Comparison of ENCODE assay signal across 9 cellular contexts in the genomic region with DNA sequence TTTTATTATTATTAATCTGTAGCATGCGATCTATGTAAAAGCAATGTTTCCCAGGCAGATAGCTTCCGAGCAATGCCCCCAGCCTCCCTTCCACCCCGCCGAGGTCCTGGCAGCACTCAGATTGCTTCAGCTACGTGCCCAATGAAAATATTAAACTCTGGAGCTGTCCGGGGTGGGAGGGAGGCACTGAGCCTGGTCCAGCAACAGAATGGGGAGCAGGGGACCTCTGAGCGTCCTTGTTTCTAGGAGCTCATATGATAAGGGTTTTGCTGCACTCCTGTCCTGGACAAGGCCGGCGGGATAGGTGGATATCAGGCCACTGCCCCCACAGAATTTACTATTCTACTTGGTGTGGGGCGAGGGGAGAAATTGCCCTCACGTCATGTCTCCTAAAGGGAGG. TPM values are rescaled to one million over a fixed set of nuclear protein-coding genes. Genes with fewer than 3 reads are reported as not detected.
A peak's percentile ranks its signal among the peaks of the same experiment; 100 is the strongest.
DNase-seq lines count a peak whose midpoint lies in the region; TF ChIP-seq lines count a peak whose summit lies in the region.
"Had no signal": no experiment of that assay in that cellular context is flagged by ENCODE, and none has a peak within 500 bp of the region (broad histone marks: within the 10 kb centered on the region; RNA-seq: fewer than 3 reads in every experiment).

No MANE protein-coding gene starts in this region.

- no peak overlapping the region for H3K27ac Mint-ChIP-seq in activated naive CD4-positive, alpha-beta T cell treated with anti-CD3 and anti-CD28 coated beads, Interleukin-2, amount 50 U/mL, for 24 hours
- no peak overlapping the region for H3K27ac Mint-ChIP-seq in type B pancreatic cell

- peak overlapping the region; percentile 90 to 92 for H3K27ac ChIP-seq in breast epithelium
- H3K27ac ChIP-seq in mesendoderm (ENCODE audit: low read depth, low read length): no peak overlapping the region

- no CpG with 5 or more reads among the region's 11 CpGs for WGBS in mesendoderm (ENCODE audit: extremely low coverage, insufficient coverage, low lambda C conversion rate)

- no peak overlapping the region for H2BK120ac ChIP-seq in mesendoderm (ENCODE audit: low read depth, low read length)

- H3K27me3 ChIP-seq in breast epithelium: no peaks in the 10 kb centered on the region
- H3K27me3 ChIP-seq in mesendoderm (ENCODE audit: insufficient read depth, low read length, poor library complexity): no peaks in the 10 kb centered on the region
- H3K27me3 ChIP-seq in MG63: peaks cover 64% of the 10 kb centered on the region

- H4K8ac ChIP-seq in mesendoderm (ENCODE audit: low read depth, low read length): no peak overlapping the region

- peak overlapping the region in 2 of 3 donors; percentile 61 to 80 for H3K4me3 ChIP-seq in breast epithelium
- no peak overlapping the region for H3K4me3 ChIP-seq in mesendoderm (ENCODE audit: low read length)
- no peak overlapping the region for H3K4me3 ChIP-seq in MG63

- H3K9ac ChIP-seq in mesendoderm (ENCODE audit: low read length): no peak overlapping the region

- TF ChIP-seq POLR2A in breast epithelium (IDR thresholded peaks at IDR 0.05): no peak

- H2BK5ac ChIP-seq in mesendoderm (ENCODE audit: low read length): no peak overlapping the region

- H3K4me2 ChIP-seq in mesendoderm (ENCODE audit: low read length): no peak overlapping the region

- H3K56ac ChIP-seq in mesendoderm (ENCODE audit: low read length): peak overlapping the region; percentile 31

- no peak overlapping the region for H2AK5ac ChIP-seq in mesendoderm (ENCODE audit: low read length)

- H3K4ac ChIP-seq in mesendoderm (ENCODE audit: low read depth, low read length): no peak overlapping the region

- TF ChIP-seq CTCF in breast epithelium (IDR thresholded peaks at IDR 0.05): no peak
- TF ChIP-seq CTCF in type B pancreatic cell (conservative IDR thresholded peaks at IDR 0.05): no peak

- H3K27me3 Mint-ChIP-seq in activated naive CD4-positive, alpha-beta T cell treated with anti-CD3 and anti-CD28 coated beads, Interleukin-2, amount 50 U/mL, for 24 hours: no peaks in the 10 kb centered on the region
- H3K27me3 Mint-ChIP-seq in type B pancreatic cell: peaks cover 12% of the 10 kb centered on the region

- H4K5ac ChIP-seq in mesendoderm (ENCODE audit: low read length): no peak overlapping the region

- peaks cover 39% of the 10 kb centered on the region for H3K4me1 Mint-ChIP-seq in activated naive CD4-positive, alpha-beta T cell treated with anti-CD3 and anti-CD28 coated beads, Interleukin-2, amount 50 U/mL, for 24 hours
- H3K4me1 Mint-ChIP-seq in type B pancreatic cell (ENCODE audit: unreplicated experiment): peaks cover 21% of the 10 kb centered on the region

- no peaks in the 10 kb centered on the region for H3K79me2 ChIP-seq in mesendoderm (ENCODE audit: control insufficient read depth, insufficient read depth, low read length)

- no peaks in the 10 kb centered on the region for H3K36me3 ChIP-seq in breast epithelium
- no peaks in the 10 kb centered on the region for H3K36me3 ChIP-seq in mesendoderm (ENCODE audit: control insufficient read depth, insufficient read depth, low read length)
- H3K36me3 ChIP-seq in MG63: no peaks in the 10 kb centered on the region

- no peaks in the 10 kb centered on the region for H3K9me3 Mint-ChIP-seq in activated naive CD4-positive, alpha-beta T cell treated with anti-CD3 and anti-CD28 coated beads, Interleukin-2, amount 50 U/mL, for 24 hours
- no peaks in the 10 kb centered on the region for H3K9me3 Mint-ChIP-seq in type B pancreatic cell

- H3K4me3 Mint-ChIP-seq in activated naive CD4-positive, alpha-beta T cell treated with anti-CD3 and anti-CD28 coated beads, Interleukin-2, amount 50 U/mL, for 24 hours: peak overlapping the region; percentile 31
- peak overlapping the region; percentile 80 for H3K4me3 Mint-ChIP-seq in type B pancreatic cell

- DNase-seq in activated naive CD4-positive, alpha-beta T cell treated with Interleukin-2 at 50 U/mL for 16 hours: no peak
- no peak for DNase-seq in breast epithelium (ENCODE audit: low spot score in 2 of 2)
- DNase-seq in mesendoderm: no peak
- DNase-seq in type B pancreatic cell (ENCODE audit: extremely low spot score, unreplicated experiment): no peak
- no peak for DNase-seq in NCI-H446 treated with DMSO at 0.1 percent for 48 hours (lab: John Stamatoyannopoulos, UW)
- no peak for DNase-seq in NOMO-1 (lab: John Stamatoyannopoulos, UW; ENCODE audit: unreplicated experiment in 2 of 2)
- DNase-seq in MG63: no peak
- DNase-seq: AML-193 had no signal

- H2BK15ac ChIP-seq in mesendoderm (replicated peaks; ENCODE audit: low read depth): no peak overlapping the region

- H3K18ac ChIP-seq in mesendoderm (ENCODE audit: low read length): no peak overlapping the region

- no peaks in the 10 kb centered on the region for H3K36me3 Mint-ChIP-seq in activated naive CD4-positive, alpha-beta T cell treated with anti-CD3 and anti-CD28 coated beads, Interleukin-2, amount 50 U/mL, for 24 hours
- H3K36me3 Mint-ChIP-seq in type B pancreatic cell: no peaks in the 10 kb centered on the region

- no peaks in the 10 kb centered on the region for H3K79me1 ChIP-seq in mesendoderm (ENCODE audit: low read length)

- no peaks in the 10 kb centered on the region for H3K9me3 ChIP-seq in breast epithelium
- no peaks in the 10 kb centered on the region for H3K9me3 ChIP-seq in MG63

- intact Hi-C loops in breast epithelium (cut with DNase I; ENCODE audit: low total_unique reads): no loop called here

- no peaks in the 10 kb centered on the region for H3K4me1 ChIP-seq in breast epithelium
- H3K4me1 ChIP-seq in mesendoderm (ENCODE audit: control insufficient read depth, low read depth, low read length): peaks cover 8% of the 10 kb centered on the region

- H3K23ac ChIP-seq in mesendoderm (ENCODE audit: low read length): no peak overlapping the region

RNA-seq across cellular contexts. Expression of gene CDK1, which starts 44.5 kb away (rescaled TPM):
- total RNA-seq in breast epithelium: 1 to 10 TPM in 2 of 3 donors, under 1 TPM in 1; 0.98 to 5.0 (median 2.2) TPM
- 80.6 TPM for polyA plus RNA-seq in mesendoderm (2013, experiment 1 of 2)
- polyA plus RNA-seq in mesendoderm (2013, experiment 2 of 2): 81.4 TPM
- total RNA-seq in type B pancreatic cell (ENCODE audit: low replicate concordance): 24.4 and 70.1 TPM in 2 replicates
- total RNA-seq in MG63 (2014; rRNA removed; shearing (Covaris generic); ENCODE audit: low replicate concordance): 131 and 164 TPM in 2 replicates

Comparison
In these comparisons a context has a peak if more than half of its experiments do, and no peak if none do; other contexts are left out.
1. H3K4me3 ChIP-seq: peak in breast epithelium (2 of 3); none in mesendoderm (single experiment) and MG63 (single experiment).